ENCODE assay signal across 10 cellular contexts in genomic region chr10:80158126-80158525, GRCh38. TPM values are rescaled to one million over a fixed set of nuclear protein-coding genes. Genes with fewer than 3 reads are reported as not detected.
DNase-seq lines count a peak whose midpoint lies in the region; ATAC-seq and TF ChIP-seq lines count a peak whose summit lies in the region.
"Had no signal": no experiment of that assay in that cellular context is flagged by ENCODE, and none has a peak within 500 bp of the region (broad histone marks: within the 10 kb centered on the region; RNA-seq: fewer than 3 reads in every experiment).

No MANE protein-coding gene starts in this region.

- H3F3A ChIP-seq in SK-N-SH (replicated peaks; ENCODE audit: insufficient read depth) = peaks cover 33% of the 10 kb centered on the region

- DNase-seq in SK-N-SH = no peak
- DNase-seq in caudate nucleus (lab: John Stamatoyannopoulos, UW) = no peak
- DNase-seq in thoracic aorta (ENCODE audit: low spot score) = no peak
- no peak for DNase-seq in DMS 273 treated with DMSO at 0.1 percent for 48 hours (lab: John Stamatoyannopoulos, UW)
- DNase-seq: MM.1S had no signal

- TF ChIP-seq EP300 in SK-N-SH (IDR thresholded peaks at IDR 0.05; ENCODE audit: borderline replicate concordance in 1 of 2, low read depth in 1 of 2, low read length in 1 of 2) = no peak

- CTCF ChIA-PET in SK-N-SH (lab: Yijun Ruan, JAX) = interaction anchor here (0.7 to 3.4 kb wide), 5 partner anchors 14 to 65 kb away, joined by 3 to 28 read pairs (median 3); no protein-coding TSS in a partner anchor

- H3K9ac ChIP-seq in SK-N-SH = no peak overlapping the region
- no peak overlapping the region for H3K9ac ChIP-seq in mucosa of rectum (ENCODE audit: low read depth in 1 of 2, low read length in 2 of 2)

- POLR2A ChIA-PET in SK-N-SH (lab: Yijun Ruan, JAX) = no interaction called here

- H3K27ac ChIP-seq in SK-N-SH (ENCODE audit: low read depth in 2 of 2, low read length in 1 of 2) (peak overlapping the region; percentile 76 to 88), caudate nucleus (ENCODE audit: low read depth, low read length) (peak overlapping the region; percentile 92), mucosa of rectum (ENCODE audit: low read depth in 2 of 2, low read length in 2 of 2) (peak overlapping the region; percentile 13 to 29), thoracic aorta (peak overlapping the region; percentile 89 to 91)
- H3K27ac ChIP-seq: 22Rv1 had no signal

- H3K36me3 ChIP-seq in SK-N-SH (replicated peaks in 1 of 2; ENCODE audit: control insufficient read depth in 1 of 2, insufficient read depth in 2 of 2, low read length in 1 of 2) (peaks cover 15 to 25% of the 10 kb centered on the region in 2 experiments), mucosa of rectum (ENCODE audit: control insufficient read depth in 2 of 2, insufficient read depth in 2 of 2, low read length in 2 of 2) (peaks cover 94 to 97% of the 10 kb centered on the region in 2 donors), thoracic aorta (peaks cover 35% of the 10 kb centered on the region)

- H3K79me2 ChIP-seq in SK-N-SH (ENCODE audit: insufficient read depth) = no peaks in the 10 kb centered on the region

- H3K9me2 ChIP-seq in SK-N-SH = no peaks in the 10 kb centered on the region

- 90% methylated on average over 5 of the region's 5 CpGs for WGBS in SK-N-SH (ENCODE audit: low lambda C conversion rate)

- no peak overlapping the region for H2AFZ ChIP-seq in SK-N-SH (ENCODE audit: low read depth)

- H4K20me1 ChIP-seq in SK-N-SH (ENCODE audit: insufficient read depth) = no peaks in the 10 kb centered on the region

- no peaks in the 10 kb centered on the region for H3K9me3 ChIP-seq in SK-N-SH
- H3K9me3 ChIP-seq in mucosa of rectum (ENCODE audit: control insufficient read depth in 2 of 2, low read length in 2 of 2) = no peaks in the 10 kb centered on the region
- no peaks in the 10 kb centered on the region for H3K9me3 ChIP-seq in thoracic aorta

- ATAC-seq in SK-N-SH treated with all-trans-retinoic acid at 6 μM for 48 hours (no peak), thoracic aorta (ENCODE audit: insufficient number of reproducible peaks, low FRiP score, low read depth) (no peak), GM21529 (IDR thresholded peaks at IDR 0.05; ENCODE audit: unreplicated experiment) (no peak), HG03571 (IDR thresholded peaks at IDR 0.05; ENCODE audit: unreplicated experiment) (no peak)

- TF ChIP-seq CTCF in SK-N-SH (IDR thresholded peaks at IDR 0.05) (no peak), thoracic aorta (IDR thresholded peaks at IDR 0.05) (no peak)

- no peak overlapping the region for H3K4me3 ChIP-seq in SK-N-SH (ENCODE audit: low read depth in 2 of 2, low read length in 1 of 2)
- H3K4me3 ChIP-seq in mucosa of rectum (ENCODE audit: low read length in 2 of 2) = no peak overlapping the region
- no peak overlapping the region for H3K4me3 ChIP-seq in thoracic aorta

- H3K4me2 ChIP-seq in SK-N-SH = peak overlapping the region; percentile 76

- no peak for TF ChIP-seq RAD21 in SK-N-SH (IDR thresholded peaks at IDR 0.05; ENCODE audit: low read length)

- H3K27me3 ChIP-seq in SK-N-SH (ENCODE audit: insufficient read depth) (no peaks in the 10 kb centered on the region), mucosa of rectum (ENCODE audit: control insufficient read depth in 2 of 2, insufficient read depth in 2 of 2, low read length in 2 of 2) (no peaks in the 10 kb centered on the region), thoracic aorta (replicated peaks; ENCODE audit: insufficient read depth) (no peaks in the 10 kb centered on the region)

- H3K4me1 ChIP-seq in SK-N-SH (ENCODE audit: control insufficient read depth in 1 of 2, insufficient read depth in 2 of 2, low read depth in 1 of 2, low read length in 1 of 2) (peaks cover 23 to 42% of the 10 kb centered on the region in 2 experiments; a peak in 3 of 4 replicates), mucosa of rectum (ENCODE audit: control insufficient read depth in 2 of 2, insufficient read depth in 2 of 2, low read length in 2 of 2) (peaks cover 8% of the 10 kb centered on the region in 2 donors), thoracic aorta (ENCODE audit: control insufficient read depth in 1 of 2, low read depth in 2 of 2) (peaks cover 47 to 89% of the 10 kb centered on the region in 2 donors)

TF ChIP-seq in SK-N-SH, 30 proteins besides CTCF, POLR2A, EP300 and RAD21 (continues in another document):
- TF ChIP-seq EZH2phosphoT487 (IDR thresholded peaks at IDR 0.05; ENCODE audit: borderline replicate concordance, low read depth) = no peak
- TF ChIP-seq MXI1 (IDR thresholded peaks at IDR 0.05; ENCODE audit: low read depth, low read length) = no peak
- no peak for TF ChIP-seq JUND (IDR thresholded peaks at IDR 0.05)
- TF ChIP-seq MEF2A (IDR thresholded peaks at IDR 0.05; ENCODE audit: borderline replicate concordance, low read depth) = no peak
- no peak for TF ChIP-seq ZBTB33 (IDR thresholded peaks at IDR 0.05; ENCODE audit: borderline replicate concordance, low read depth)
- TF ChIP-seq, protein P1, sequence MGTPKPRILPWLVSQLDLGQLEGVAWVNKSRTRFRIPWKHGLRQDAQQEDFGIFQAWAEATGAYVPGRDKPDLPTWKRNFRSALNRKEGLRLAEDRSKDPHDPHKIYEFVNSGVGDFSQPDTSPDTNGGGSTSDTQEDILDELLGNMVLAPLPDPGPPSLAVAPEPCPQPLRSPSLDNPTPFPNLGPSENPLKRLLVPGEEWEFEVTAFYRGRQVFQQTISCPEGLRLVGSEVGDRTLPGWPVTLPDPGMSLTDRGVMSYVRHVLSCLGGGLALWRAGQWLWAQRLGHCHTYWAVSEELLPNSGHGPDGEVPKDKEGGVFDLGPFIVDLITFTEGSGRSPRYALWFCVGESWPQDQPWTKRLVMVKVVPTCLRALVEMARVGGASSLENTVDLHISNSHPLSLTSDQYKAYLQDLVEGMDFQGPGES (IDR thresholded peaks at IDR 0.05; ENCODE audit: low read depth, low read length) = no peak

TF ChIP-seq in SK-N-SH treated with all-trans-retinoic acid at 6 μM for 48 hours, 23 proteins besides CTCF, POLR2A, EP300 and RAD21 (continues in another document):
- no peak for TF ChIP-seq ZNF565 (CRISPR knock-in tag; conservative IDR thresholded peaks at IDR 0.05; ENCODE audit: low read depth)
- no peak for TF ChIP-seq RARB (CRISPR knock-in tag; IDR thresholded peaks at IDR 0.05)
- TF ChIP-seq TOX (CRISPR knock-in tag; IDR thresholded peaks at IDR 0.05; ENCODE audit: borderline replicate concordance) = no peak
- no peak for TF ChIP-seq ZNF8 (CRISPR knock-in tag; IDR thresholded peaks at IDR 0.05)
- TF ChIP-seq, protein P2, sequence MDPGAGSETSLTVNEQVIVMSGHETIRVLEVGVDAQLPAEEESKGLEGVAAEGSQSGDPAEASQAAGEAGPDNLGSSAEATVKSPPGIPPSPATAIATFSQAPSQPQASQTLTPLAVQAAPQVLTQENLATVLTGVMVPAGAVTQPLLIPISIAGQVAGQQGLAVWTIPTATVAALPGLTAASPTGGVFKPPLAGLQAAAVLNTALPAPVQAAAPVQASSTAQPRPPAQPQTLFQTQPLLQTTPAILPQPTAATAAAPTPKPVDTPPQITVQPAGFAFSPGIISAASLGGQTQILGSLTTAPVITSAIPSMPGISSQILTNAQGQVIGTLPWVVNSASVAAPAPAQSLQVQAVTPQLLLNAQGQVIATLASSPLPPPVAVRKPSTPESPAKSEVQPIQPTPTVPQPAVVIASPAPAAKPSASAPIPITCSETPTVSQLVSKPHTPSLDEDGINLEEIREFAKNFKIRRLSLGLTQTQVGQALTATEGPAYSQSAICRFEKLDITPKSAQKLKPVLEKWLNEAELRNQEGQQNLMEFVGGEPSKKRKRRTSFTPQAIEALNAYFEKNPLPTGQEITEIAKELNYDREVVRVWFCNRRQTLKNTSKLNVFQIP (CRISPR knock-in tag; IDR thresholded peaks at IDR 0.05; ENCODE audit: borderline replicate concordance, low read depth) = no peak
- TF ChIP-seq CREB5 (CRISPR knock-in tag; IDR thresholded peaks at IDR 0.05; ENCODE audit: low read depth) = no peak

RNA-seq across cellular contexts. Expression of gene PLAC9, which starts 25.6 kb away (rescaled TPM):
- 0.21 TPM in 1 of 2 replicates, not detected in the other for polyA plus RNA-seq in SK-N-SH (2012; rRNA removed)
- polyA plus RNA-seq in SK-N-SH (2012; cell fraction: cytosol; rRNA removed) = 0.10 and 0.29 TPM in 2 replicates
- polyA plus RNA-seq in SK-N-SH (2012; cell fraction: nucleus; rRNA removed) = 0.14 and 0.62 TPM in 2 replicates
- total RNA-seq in thoracic aorta = 100 to 1,000 TPM in 1 of 2 donors, 10 to 100 TPM in 1; 42.7 to 123 TPM

RNA-seq across cellular contexts. Expression of gene ANXA11, which starts 47.2 kb away (rescaled TPM):
- 50.9 and 53.6 TPM in 2 replicates for polyA plus RNA-seq in SK-N-SH (2012; rRNA removed)
- polyA plus RNA-seq in SK-N-SH (2012; cell fraction: cytosol; rRNA removed) = 42.2 and 48.2 TPM in 2 replicates
- 59.9 and 66.6 TPM in 2 replicates for polyA plus RNA-seq in SK-N-SH (2012; cell fraction: nucleus; rRNA removed)
- total RNA-seq in thoracic aorta = 100 to 1,000 TPM; 130 to 198 TPM

Comparison
In these comparisons a context has a peak if more than half of its experiments do, and no peak if none do; other contexts are left out.
1. H3K27ac ChIP-seq: peak in every context shown above with its lines; median percentile 92 in caudate nucleus; 90 in thoracic aorta; 82 in SK-N-SH; 21 in mucosa of rectum.